In genomic region chr1:23779826-23780371, GRCh38 we compare ENCODE assay signal across 8 cellular contexts. TPM values are rescaled to one million over a fixed set of nuclear protein-coding genes. Genes with fewer than 3 reads are reported as not detected.
DNase-seq lines count a peak whose midpoint lies in the region; ATAC-seq and TF ChIP-seq lines count a peak whose summit lies in the region.

No MANE protein-coding gene starts in this region.

- no peak for TF ChIP-seq CTCF in lower lobe of right lung (IDR thresholded peaks at IDR 0.05)

- ATAC-seq in lower lobe of right lung: no peak
- no peak for ATAC-seq in HG02884 (IDR thresholded peaks at IDR 0.05; ENCODE audit: unreplicated experiment)
- no peak for ATAC-seq in GM21447 (IDR thresholded peaks at IDR 0.05; ENCODE audit: unreplicated experiment)
- ATAC-seq in GM18505 (IDR thresholded peaks at IDR 0.05; ENCODE audit: unreplicated experiment): no peak

- H3K4me3 ChIP-seq in lower lobe of right lung: no peak overlapping the region

- peaks cover 46% of the 10 kb centered on the region for H3K36me3 ChIP-seq in lower lobe of right lung

- no peak for TF ChIP-seq POLR2A in GM18505 (IDR thresholded peaks at IDR 0.05; ENCODE audit: borderline replicate concordance, extremely low read depth, insufficient read depth, insufficient read length)

- H3K27ac ChIP-seq in lower lobe of right lung: peak overlapping the region; percentile 95

- H3K9me3 ChIP-seq in lower lobe of right lung: no peaks in the 10 kb centered on the region

- no peaks in the 10 kb centered on the region for H3K27me3 ChIP-seq in lower lobe of right lung (ENCODE audit: low read depth)

- peak; percentile 21 for DNase-seq in CD1c-positive myeloid dendritic cell (ENCODE audit: extremely low spot score)
- DNase-seq in HT1080 (ENCODE audit: low read depth): peak; percentile 76
- peak; percentile 43 for DNase-seq in amniotic epithelial cell (ENCODE audit: low read depth)
- DNase-seq in lower lobe of right lung: no peak
- DNase-seq in NCI-H2171 (lab: John Stamatoyannopoulos, UW): no peak

- intact Hi-C loops in lower lobe of right lung (cut with DNase I): no loop called here

- peaks cover 26% of the 10 kb centered on the region for H3K4me1 ChIP-seq in lower lobe of right lung

RNA-seq across cellular contexts. Expression of gene PITHD1, which starts 1.7 kb away (rescaled TPM):
- total RNA-seq in HT1080 (2014; rRNA removed; shearing (Covaris generic)): 124 and 129 TPM in 2 replicates
- 62.4 and 64.2 TPM in 2 replicates for polyA plus RNA-seq in HT1080 (2015; cell fraction: cytosol; rRNA removed)
- polyA plus RNA-seq in HT1080 (2015; cell fraction: nucleus; rRNA removed): 39.7 and 42.5 TPM in 2 replicates
- total RNA-seq in lower lobe of right lung: 46.6 TPM

RNA-seq across cellular contexts. Expression of gene LYPLA2, which starts 11.0 kb away (rescaled TPM):
- total RNA-seq in HT1080 (2014; rRNA removed; shearing (Covaris generic)): 165 and 186 TPM in 2 replicates
- polyA plus RNA-seq in HT1080 (2015; cell fraction: cytosol; rRNA removed): 137 and 158 TPM in 2 replicates
- 155 TPM in 2 replicates for polyA plus RNA-seq in HT1080 (2015; cell fraction: nucleus; rRNA removed)
- total RNA-seq in lower lobe of right lung: 44.2 TPM

RNA-seq across cellular contexts. Expression of gene GALE, which starts 20.7 kb away (rescaled TPM):
- total RNA-seq in HT1080 (2014; rRNA removed; shearing (Covaris generic)): 144 and 146 TPM in 2 replicates
- 169 and 186 TPM in 2 replicates for polyA plus RNA-seq in HT1080 (2015; cell fraction: cytosol; rRNA removed)
- 252 and 280 TPM in 2 replicates for polyA plus RNA-seq in HT1080 (2015; cell fraction: nucleus; rRNA removed)
- 49.8 TPM for total RNA-seq in lower lobe of right lung

RNA-seq across cellular contexts. Expression of gene ELOA, which starts 36.6 kb away (rescaled TPM):
- 86.5 and 105 TPM in 2 replicates for total RNA-seq in HT1080 (2014; rRNA removed; shearing (Covaris generic))
- polyA plus RNA-seq in HT1080 (2015; cell fraction: cytosol; rRNA removed): 66.9 and 73.6 TPM in 2 replicates
- polyA plus RNA-seq in HT1080 (2015; cell fraction: nucleus; rRNA removed): 67.5 and 69.5 TPM in 2 replicates
- 64.2 TPM for total RNA-seq in lower lobe of right lung

RNA-seq across cellular contexts. Expression of gene HMGCL, which starts 45.3 kb away (rescaled TPM):
- 9.0 and 9.9 TPM in 2 replicates for total RNA-seq in HT1080 (2014; rRNA removed; shearing (Covaris generic))
- 20.3 and 24.0 TPM in 2 replicates for polyA plus RNA-seq in HT1080 (2015; cell fraction: cytosol; rRNA removed)
- polyA plus RNA-seq in HT1080 (2015; cell fraction: nucleus; rRNA removed): 27.7 and 28.4 TPM in 2 replicates
- 39.3 TPM for total RNA-seq in lower lobe of right lung

Comparison
In these comparisons a context has a peak if more than half of its experiments do, and no peak if none do; other contexts are left out.
1. DNase-seq: peak in CD1c-positive myeloid dendritic cell (single experiment), HT1080 (single experiment) and amniotic epithelial cell (single experiment); none in lower lobe of right lung (single experiment) and NCI-H2171 (single experiment).